16 cellular contexts compared by ENCODE assay signal in genomic region chr2:11915650-11916049, GRCh38.
DNase-seq lines count a peak whose midpoint lies in the region; TF ChIP-seq lines count a peak whose summit lies in the region.
"Had no signal": no experiment of that assay in that cellular context is flagged by ENCODE, and none has a peak within 500 bp of the region (broad histone marks: within the 10 kb centered on the region; RNA-seq: fewer than 3 reads in every experiment).

No MANE protein-coding gene starts in this region.

- H3K4me3 ChIP-seq in Karpas-422 (ENCODE audit: low read length) (no peak overlapping the region), fibroblast of villous mesenchyme (ENCODE audit: low read depth, low read length) (no peak overlapping the region)
- H3K4me3 ChIP-seq: A549; BLaER1 treated with 17β-estradiol and CSF1 and Interleukin-3, amounts not matched to agents 10 nM and 100 nM had no signal

- peak overlapping the region; percentile 24; the same call in 1 of the 2 replicates for H3K27ac ChIP-seq in Karpas-422 (ENCODE audit: low read length)
- H3K27ac ChIP-seq: 22Rv1; A549; BLaER1 treated with 17β-estradiol and CSF1 and Interleukin-3, amounts not matched to agents 10 nM and 100 nM; C4-2B had no signal

- no peaks in the 10 kb centered on the region for H3K9me3 ChIP-seq in Karpas-422 (ENCODE audit: low read length)
- H3K9me3 ChIP-seq: Caco-2 had no signal

- TF ChIP-seq CTCF in fibroblast of villous mesenchyme (IDR thresholded peaks at IDR 0.05; ENCODE audit: insufficient read depth, low read depth, low read length) = no peak

- H3K4me2 ChIP-seq in Karpas-422 (ENCODE audit: low read depth, low read length, poor library complexity, severe bottlenecking) = no peak overlapping the region
- H3K4me2 ChIP-seq: A549; BLaER1 treated with 17β-estradiol and CSF1 and Interleukin-3, amounts not matched to agents 10 nM and 100 nM had no signal

- no peaks in the 10 kb centered on the region for H4K20me1 ChIP-seq in Karpas-422 (ENCODE audit: insufficient read depth, low read depth, low read length)
- H4K20me1 ChIP-seq: BLaER1 treated with 17β-estradiol and CSF1 and Interleukin-3, amounts not matched to agents 10 nM and 100 nM had no signal

- no peaks in the 10 kb centered on the region for H3K27me3 ChIP-seq in Karpas-422 (ENCODE audit: low read length)
- H3K27me3 ChIP-seq: BLaER1 treated with 17β-estradiol and CSF1 and Interleukin-3, amounts not matched to agents 10 nM and 100 nM had no signal

- peaks cover 6% of the 10 kb centered on the region for H3K36me3 ChIP-seq in Karpas-422 (ENCODE audit: insufficient read depth, low read length)

- no peaks in the 10 kb centered on the region for H3K79me2 ChIP-seq in Karpas-422 (ENCODE audit: low read length)

- H2AFZ ChIP-seq in Karpas-422 (ENCODE audit: low read length) = no peak overlapping the region

- H3K9ac ChIP-seq in Karpas-422 (ENCODE audit: low read length) = no peak overlapping the region
- H3K9ac ChIP-seq: BLaER1 treated with 17β-estradiol and CSF1 and Interleukin-3, amounts not matched to agents 10 nM and 100 nM had no signal

- H3K4me1 ChIP-seq in Karpas-422 (ENCODE audit: low read length) = peaks cover 32% of the 10 kb centered on the region
- H3K4me1 ChIP-seq: A549, Caco-2 had no signal

- H3K9me2 ChIP-seq in Karpas-422 (replicated peaks; ENCODE audit: insufficient read depth, low read length) = no peaks in the 10 kb centered on the region

- DNase-seq in DMS53 (lab: John Stamatoyannopoulos, UW) (peak; percentile 18), DMS53 treated with DMSO at 0.1 percent for 48 hours (lab: John Stamatoyannopoulos, UW; ENCODE audit: unreplicated experiment) (no peak), Karpas-422 (no peak), fibroblast of villous mesenchyme (ENCODE audit: low read depth) (peak; percentile 6), glomerular visceral epithelial cell (ENCODE audit: extremely low spot score) (no peak)
- DNase-seq: AML-193; Caco-2; Calu3; CD4-positive, alpha-beta T cell; CD8-positive, alpha-beta T cell; DMS79 treated with DMSO at 0.1 percent for 48 hours; GF-D8 had no signal

Comparison
In these comparisons a context has a peak if more than half of its experiments do, and no peak if none do; other contexts are left out.
1. DNase-seq: peak in DMS53 (single experiment) and fibroblast of villous mesenchyme (single experiment); none in DMS53 treated with DMSO at 0.1 percent for 48 hours (single experiment), Karpas-422 (single experiment) and glomerular visceral epithelial cell (single experiment).